In genomic region chr22:41998361-41999261, GRCh38 we compare ENCODE assay signal across 9 cellular contexts. TPM values are rescaled to one million over a fixed set of nuclear protein-coding genes. Genes with fewer than 3 reads are reported as not detected.
DNase-seq lines count a peak whose midpoint lies in the region; ATAC-seq, FAIRE-seq and TF ChIP-seq lines count a peak whose summit lies in the region.
"Had no signal": no experiment of that assay in that cellular context is flagged by ENCODE, and none has a peak within 500 bp of the region (broad histone marks: within the 10 kb centered on the region; RNA-seq: fewer than 3 reads in every experiment).

TSS of gene WBP2NL (plus strand) at chr22:41998788. CDS start at chr22:41998819, 31 bp downstream.

- 38% methylated on average over 64 of the region's 71 CpGs for WGBS in prostate gland
- 24 to 30% methylated on average over 26 to 67 of the region's 71 CpGs for WGBS in upper lobe of left lung, 2 donors

- no peak for FAIRE-seq in frontal cortex (lab: Jason Lieb, UNC)
- FAIRE-seq: islet of Langerhans had no signal

- TF ChIP-seq POLR2A in Peyer's patch (IDR thresholded peaks at IDR 0.05) (peak; percentile 49 to 58), prostate gland (IDR thresholded peaks at IDR 0.05) (no peak), upper lobe of left lung (IDR thresholded peaks at IDR 0.05) (peak in 3 of 4 donors; percentile 29 to 77 (median 29))

- H3K9me3 ChIP-seq in Peyer's patch (no peaks in the 10 kb centered on the region), prostate gland (no peaks in the 10 kb centered on the region), upper lobe of left lung (no peaks in the 10 kb centered on the region)

- H3K27ac ChIP-seq in Peyer's patch = peak within 1 kb of the TSS in 3 of 4 donors; percentile 29 to 73 (median 70)
- H3K27ac ChIP-seq in prostate gland = peak within 1 kb of the TSS; percentile 50 to 81
- peak within 1 kb of the TSS; percentile 7 to 74 (median 56) for H3K27ac ChIP-seq in upper lobe of left lung

- H3K27me3 ChIP-seq in Peyer's patch (no peaks in the 10 kb centered on the region), prostate gland (replicated peaks; ENCODE audit: insufficient read depth) (no peaks in the 10 kb centered on the region), upper lobe of left lung (no peaks in the 10 kb centered on the region)

- TF ChIP-seq CTCF in GM13976 (IDR thresholded peaks at IDR 0.05; ENCODE audit: borderline replicate concordance, control extremely low read depth, extremely low read depth, insufficient read depth, missing control alignments) (no peak), Peyer's patch (IDR thresholded peaks at IDR 0.05) (no peak), prostate gland (IDR thresholded peaks at IDR 0.05) (no peak), upper lobe of left lung (IDR thresholded peaks at IDR 0.05) (no peak)

- peak; percentile 84 for ATAC-seq in HG03097 (IDR thresholded peaks at IDR 0.05; ENCODE audit: low FRiP score, unreplicated experiment)
- peak; percentile 88 to 95 for ATAC-seq in upper lobe of left lung (ENCODE audit: low FRiP score in 2 of 2)

- intact Hi-C loops in prostate gland (cut with DNase I) = no loop called here

- H3K4me1 ChIP-seq in Peyer's patch = peaks cover 0 to 5% (median 0%) of the 10 kb centered on the region in 4 donors
- peaks cover 8% of the 10 kb centered on the region for H3K4me1 ChIP-seq in prostate gland (replicated peaks)
- peaks cover 0 to 20% (median 6%) of the 10 kb centered on the region in 4 donors for H3K4me1 ChIP-seq in upper lobe of left lung

- TF ChIP-seq EP300 in upper lobe of left lung (IDR thresholded peaks at IDR 0.05) = peak in 1 of 4 donors; percentile 3

- peak; percentile 97 for DNase-seq in GM13976 (ENCODE audit: low spot score)
- peak; percentile 90 to 96 (median 95) for DNase-seq in Peyer's patch
- DNase-seq in activated naive CD4-positive, alpha-beta T cell (lab: John Stamatoyannopoulos, UW) = peak; percentile 44 to 82 (median 68)
- DNase-seq in frontal cortex (ENCODE audit: low spot score in 2 of 2) = peak; percentile 76 to 93
- DNase-seq in prostate gland (ENCODE audit: low spot score) = peak; percentile 87
- peak; percentile 92 to 94 for DNase-seq in upper lobe of left lung
- DNase-seq in SIG-M5 treated with dmso at 0.1 percent for 504 hours (lab: John Stamatoyannopoulos, UW; ENCODE audit: unreplicated experiment) = no peak

- in situ Hi-C loops in GM13976 (cut with MboI; ENCODE audit: low sequenced_read_pairs, unreplicated experiment) = no loop called here

- H3K4me3 ChIP-seq in Peyer's patch = peak within 1 kb of the TSS; percentile 49 to 70 (median 58)
- peak within 1 kb of the TSS; percentile 34 to 44 for H3K4me3 ChIP-seq in prostate gland
- peak within 1 kb of the TSS; percentile 16 to 66 (median 56) for H3K4me3 ChIP-seq in upper lobe of left lung

- H3K36me3 ChIP-seq in Peyer's patch = no peaks in the 10 kb centered on the region
- H3K36me3 ChIP-seq in prostate gland = no peaks in the 10 kb centered on the region
- no peaks in the 10 kb centered on the region for H3K36me3 ChIP-seq in upper lobe of left lung

RNA-seq across cellular contexts. Expression of gene WBP2NL, which starts in this region (rescaled TPM):
- total RNA-seq in Peyer's patch = 1 to 10 TPM; 2.1 to 4.0 (median 3.4) TPM
- 4.5 TPM for total RNA-seq in frontal cortex
- total RNA-seq in prostate gland = 10 to 100 TPM in 1 of 2 donors, 1 to 10 TPM in 1; 1.6 to 12.7 TPM
- total RNA-seq in upper lobe of left lung = 1 to 10 TPM in 4 of 6 donors, under 1 TPM in 2; 0.74 to 6.8 (median 2.0) TPM
